ENCODE assay signal across 8 cellular contexts in genomic region chr19:36528921-36529518, GRCh38. TPM values are rescaled to one million over a fixed set of nuclear protein-coding genes. Genes with fewer than 3 reads are reported as not detected.
DNase-seq lines count a peak whose midpoint lies in the region; ATAC-seq, FAIRE-seq and TF ChIP-seq lines count a peak whose summit lies in the region.

No MANE protein-coding gene starts in this region.

- H3K27me3 ChIP-seq in ascending aorta (no peaks in the 10 kb centered on the region), keratinocyte (ENCODE audit: control insufficient read depth, extremely low read depth, insufficient read depth, low read length) (no peaks in the 10 kb centered on the region)

- TF ChIP-seq CTCF in LNCaP clone FGC (IDR thresholded peaks at IDR 0.05; ENCODE audit: control insufficient read depth, extremely low read depth, insufficient read depth): no peak
- TF ChIP-seq CTCF in ascending aorta (IDR thresholded peaks at IDR 0.05): no peak
- TF ChIP-seq CTCF in keratinocyte (optimal IDR thresholded peaks at IDR 0.05 in 1 of 3, IDR thresholded peaks at IDR 0.05 in 1 of 3, conservative IDR thresholded peaks at IDR 0.05 in 1 of 3; ENCODE audit: extremely low read depth in 1 of 3, insufficient read depth in 2 of 3, low read length in 3 of 3): no peak

- H3K79me2 ChIP-seq in keratinocyte (ENCODE audit: control insufficient read depth, insufficient read depth, low read length): peaks cover 37% of the 10 kb centered on the region

- H4K20me1 ChIP-seq in keratinocyte (ENCODE audit: control insufficient read depth, extremely low read depth, insufficient read depth, low read length): no peaks in the 10 kb centered on the region

- peaks cover 8 to 41% of the 10 kb centered on the region in 2 donors for H3K36me3 ChIP-seq in ascending aorta
- H3K36me3 ChIP-seq in keratinocyte (ENCODE audit: control insufficient read depth in 2 of 2, extremely low read depth in 1 of 2, insufficient read depth in 2 of 2, low read length in 2 of 2): peaks cover 0 to 7% of the 10 kb centered on the region in 2 experiments

- H3K9me3 ChIP-seq in ascending aorta (peaks cover 10 to 63% of the 10 kb centered on the region in 2 donors), keratinocyte (ENCODE audit: control insufficient read depth, low read depth, low read length) (no peaks in the 10 kb centered on the region)

- H3K9ac ChIP-seq in keratinocyte (ENCODE audit: control insufficient read depth, extremely low read depth, insufficient read depth, low read length): peak overlapping the region; percentile 90

- no peak for FAIRE-seq in keratinocyte (lab: Jason Lieb, UNC)

- dilution Hi-C loops in keratinocyte (cut with MboI; ENCODE audit: extremely low pct_ligation_motif_present, low sequenced_read_pairs): no loop called here

- peak; percentile 51 for DNase-seq in DMS114 treated with DMSO at 0.1 percent for 48 hours (lab: John Stamatoyannopoulos, UW; ENCODE audit: unreplicated experiment)
- DNase-seq in LNCaP clone FGC (ENCODE audit: low read depth): no peak
- no peak for DNase-seq in ascending aorta (ENCODE audit: low spot score in 2 of 2)
- DNase-seq in keratinocyte (ENCODE audit: low read depth, low spot score): no peak
- DNase-seq in stimulated activated CD4-positive, alpha-beta T cell treated with anti-CD3 and anti-CD28 coated beads, TNF-alpha, amount 100 ng/mL, for 4 hours (ENCODE audit: low read depth in 3 of 3): peak in 2 of 3 experiments; percentile 0 to 4
- DNase-seq in glomerular visceral epithelial cell (ENCODE audit: extremely low spot score): no peak
- DNase-seq in NCI-H2171 treated with DMSO at 0.1 percent for 48 hours (lab: John Stamatoyannopoulos, UW): no peak

- H2AFZ ChIP-seq in keratinocyte (ENCODE audit: control insufficient read depth, low read length): peak overlapping the region; percentile 98

- H3K4me3 ChIP-seq in LNCaP clone FGC (ENCODE audit: low read depth, low read length): peak overlapping the region; percentile 99
- H3K4me3 ChIP-seq in ascending aorta: peak overlapping the region; percentile 73 to 92
- H3K4me3 ChIP-seq in keratinocyte (ENCODE audit: control insufficient read depth in 2 of 3, extremely low read depth in 1 of 3, insufficient read depth in 2 of 3, low read depth in 1 of 3, low read length in 3 of 3): peak overlapping the region; percentile 69 to 85 (median 83)

- no peaks in the 10 kb centered on the region for H3K9me1 ChIP-seq in keratinocyte (ENCODE audit: control insufficient read depth, extremely low read depth, insufficient read depth, low read length)

- H3K27ac ChIP-seq in ascending aorta (peak overlapping the region; percentile 89 to 92), keratinocyte (ENCODE audit: control insufficient read depth, insufficient read depth, low read length) (peak overlapping the region; percentile 88)

- intact Hi-C loops in ascending aorta (cut with DNase I): loop anchor here (1.0 to 10.0 kb wide), 10 partner anchors 40 to 1065 kb away; partner anchors contain the start of genes ZFP14, ZFP82, ZNF345 and ZNF461

- H3K4me1 ChIP-seq in ascending aorta (peaks cover 0 to 4% of the 10 kb centered on the region in 2 donors), keratinocyte (ENCODE audit: control insufficient read depth, extremely low read depth, insufficient read depth, low read length) (peaks cover 6% of the 10 kb centered on the region)

- H3K4me2 ChIP-seq in keratinocyte (ENCODE audit: control insufficient read depth, extremely low read depth, insufficient read depth, low read depth, low read length): peak overlapping the region; percentile 98

- ATAC-seq in GM21360 (IDR thresholded peaks at IDR 0.05; ENCODE audit: unreplicated experiment): peak; percentile 31

RNA-seq across cellular contexts. Expression of gene ZNF260, which starts 0.9 kb away (rescaled TPM):
- total RNA-seq in ascending aorta: 2.1 TPM
- polyA plus RNA-seq in keratinocyte: 5.7 to 14.1 TPM (median 11.3 TPM) in 3 replicates
- 9.6 TPM for polyA plus RNA-seq in keratinocyte (2011; ENCODE audit: low read depth)
- polyA plus RNA-seq in keratinocyte (2011; cell fraction: cytosol; rRNA removed): 4.2 and 8.4 TPM in 2 replicates
- polyA plus RNA-seq in keratinocyte (2011; cell fraction: nucleus; rRNA removed): 9.0 and 12.1 TPM in 2 replicates
- 8.5 and 11.3 TPM in 2 replicates for polyA plus RNA-seq in keratinocyte (2012; ENCODE audit: low replicate concordance)
- polyA minus RNA-seq in keratinocyte: 3.2 to 16.0 TPM (median 16.0 TPM) in 3 replicates
- 32.4 TPM for polyA minus RNA-seq in keratinocyte (2011; cell fraction: cytosol; rRNA and poly(A)+ RNA removed)
- 20.6 and 33.7 TPM in 2 replicates for polyA minus RNA-seq in keratinocyte (2011; cell fraction: nucleus; rRNA and poly(A)+ RNA removed)

RNA-seq across cellular contexts. Expression of gene ZNF566, which starts 39.7 kb away (rescaled TPM):
- 9.9 TPM for total RNA-seq in ascending aorta
- polyA plus RNA-seq in keratinocyte: 1.7 to 3.9 TPM (median 1.9 TPM) in 3 replicates
- 1.1 TPM for polyA plus RNA-seq in keratinocyte (2011; ENCODE audit: low read depth)
- 0.90 and 2.4 TPM in 2 replicates for polyA plus RNA-seq in keratinocyte (2011; cell fraction: cytosol; rRNA removed)
- 4.9 and 5.2 TPM in 2 replicates for polyA plus RNA-seq in keratinocyte (2011; cell fraction: nucleus; rRNA removed)
- 2.0 and 3.2 TPM in 2 replicates for polyA plus RNA-seq in keratinocyte (2012; ENCODE audit: low replicate concordance)
- 3.4 to 7.0 TPM (median 4.3 TPM) in 3 replicates for polyA minus RNA-seq in keratinocyte
- 1.3 TPM for polyA minus RNA-seq in keratinocyte (2011; cell fraction: cytosol; rRNA and poly(A)+ RNA removed)
- 1.6 and 5.5 TPM in 2 replicates for polyA minus RNA-seq in keratinocyte (2011; cell fraction: nucleus; rRNA and poly(A)+ RNA removed)

RNA-seq across cellular contexts. Expression of gene ZNF529, which starts 44.1 kb away (rescaled TPM):
- 3.8 TPM for total RNA-seq in ascending aorta
- 3.4 to 5.5 TPM (median 4.5 TPM) in 3 replicates for polyA plus RNA-seq in keratinocyte
- polyA plus RNA-seq in keratinocyte (2011; ENCODE audit: low read depth): 6.6 TPM
- polyA plus RNA-seq in keratinocyte (2011; cell fraction: cytosol; rRNA removed): 1.7 and 3.4 TPM in 2 replicates
- polyA plus RNA-seq in keratinocyte (2011; cell fraction: nucleus; rRNA removed): 12.1 and 13.7 TPM in 2 replicates
- 3.5 and 3.8 TPM in 2 replicates for polyA plus RNA-seq in keratinocyte (2012; ENCODE audit: low replicate concordance)
- 3.9 to 8.4 TPM (median 5.4 TPM) in 3 replicates for polyA minus RNA-seq in keratinocyte
- 6.1 TPM for polyA minus RNA-seq in keratinocyte (2011; cell fraction: cytosol; rRNA and poly(A)+ RNA removed)
- 4.1 and 7.1 TPM in 2 replicates for polyA minus RNA-seq in keratinocyte (2011; cell fraction: nucleus; rRNA and poly(A)+ RNA removed)

Comparison
In these comparisons a context has a peak if more than half of its experiments do, and no peak if none do; other contexts are left out.
1. DNase-seq: peak in DMS114 treated with DMSO at 0.1 percent for 48 hours (single experiment) and stimulated activated CD4-positive, alpha-beta T cell treated with anti-CD3 and anti-CD28 coated beads, TNF-alpha, amount 100 ng/mL, for 4 hours (2 of 3); none in LNCaP clone FGC (single experiment), ascending aorta (0 of 2), keratinocyte (single experiment), glomerular visceral epithelial cell (single experiment) and NCI-H2171 treated with DMSO at 0.1 percent for 48 hours (single experiment).
2. Peak in every context shown above with its lines, with median percentiles within 50 percentile points of each other: H3K4me3 ChIP-seq.